Comparison of ENCODE assay signal across 34 cellular contexts in genomic region chr3:145125307-145125706, GRCh38.
DNase-seq lines count a peak whose midpoint lies in the region; ATAC-seq and TF ChIP-seq lines count a peak whose summit lies in the region.
"Had no signal": no experiment of that assay in that cellular context is flagged by ENCODE, and none has a peak within 500 bp of the region (broad histone marks: within the 10 kb centered on the region; RNA-seq: fewer than 3 reads in every experiment).

No MANE protein-coding gene starts in this region.

- H3K4me2 ChIP-seq in mammary epithelial cell (ENCODE audit: insufficient read depth, low read depth, low read length), result no peak overlapping the region
- H3K4me2 ChIP-seq in GM23338, result no peak overlapping the region

- POLR2A ChIA-PET in MCF 10A (lab: Yijun Ruan, JAX), result no interaction called here

- H4K20me1 ChIP-seq in mammary epithelial cell (ENCODE audit: insufficient read depth, low read length) (no peaks in the 10 kb centered on the region), GM23338 (replicated peaks; ENCODE audit: insufficient read depth) (no peaks in the 10 kb centered on the region)

- ATAC-seq in HG03196 (IDR thresholded peaks at IDR 0.05; ENCODE audit: unreplicated experiment) (no peak), GM23338 (no peak)
- ATAC-seq: activated naive CD4-positive, alpha-beta T cell treated with anti-CD3 and anti-CD28 coated beads, Interleukin-2, amount 50 U/mL, for 72 hours; right lobe of liver; stimulated activated naive CD8-positive, alpha-beta T cell treated with anti-CD3 and anti-CD28 coated beads, Interleukin-15, Interleukin-2, amounts not matched to agents 100 U/mL and 50 U/mL, for 24 hours had no signal

- dilution Hi-C loops in mammary epithelial cell (cut with HindIII; ENCODE audit: low sequenced_read_pairs), result no loop called here

- H3K27me3 Mint-ChIP-seq in MCF 10A (ENCODE audit: insufficient read depth, unreplicated experiment) (peaks cover 30% of the 10 kb centered on the region), GM23338 (ENCODE audit: insufficient read depth, low read depth, poor library complexity) (no peaks in the 10 kb centered on the region)
- H3K27me3 Mint-ChIP-seq: activated CD4-positive, alpha-beta T cell treated with anti-CD3 and anti-CD28 coated beads, Interleukin-2, amount 10 ng/mL, durations not matched to agents 24 days and 14 days; CD4-positive, alpha-beta T cell; naive B cell; progenitor cell of endocrine pancreas had no signal

- no peak overlapping the region for H2AFZ ChIP-seq in mammary epithelial cell (ENCODE audit: low read depth, low read length)
- H2AFZ ChIP-seq in GM23338, result no peak overlapping the region

- H3K9me2 ChIP-seq in GM23338 (ENCODE audit: insufficient read depth), result no peaks in the 10 kb centered on the region

- H3K27ac ChIP-seq in mammary epithelial cell (ENCODE audit: insufficient read depth, low read depth, low read length), result no peak overlapping the region
- H3K27ac ChIP-seq in GM23338 (ENCODE audit: low read depth), result no peak overlapping the region
- H3K27ac ChIP-seq: esophagus muscularis mucosa, neutrophil, Peyer's patch, right lobe of liver, spleen, testis had no signal

- TF ChIP-seq CTCF in mammary epithelial cell (conservative IDR thresholded peaks at IDR 0.05 in 1 of 2, IDR thresholded peaks at IDR 0.05 in 1 of 2; ENCODE audit: extremely low read depth in 1 of 2, insufficient read depth in 1 of 2, low read depth in 1 of 2, low read length in 2 of 2), result no peak
- TF ChIP-seq CTCF in MCF 10A (IDR thresholded peaks at IDR 0.05; ENCODE audit: unreplicated experiment), result no peak
- no peak for TF ChIP-seq CTCF in astrocyte of the cerebellum (IDR thresholded peaks at IDR 0.05; ENCODE audit: low read depth, low read length, missing control alignments)
- no peak for TF ChIP-seq CTCF in foreskin fibroblast (IDR thresholded peaks at IDR 0.05; ENCODE audit: low read depth, low read length)
- no peak for TF ChIP-seq CTCF in GM23338 (conservative IDR thresholded peaks at IDR 0.05; ENCODE audit: low read depth in 2 of 2)

- no peaks in the 10 kb centered on the region for H3K36me3 ChIP-seq in mammary epithelial cell (ENCODE audit: insufficient read depth, low read length)
- no peaks in the 10 kb centered on the region for H3K36me3 ChIP-seq in GM23338 (ENCODE audit: insufficient read depth)
- H3K36me3 ChIP-seq: esophagus muscularis mucosa, neutrophil, Peyer's patch, right lobe of liver, spleen had no signal

- no peak overlapping the region for H3K27ac Mint-ChIP-seq in MCF 10A (ENCODE audit: low read depth, unreplicated experiment)
- no peak overlapping the region for H3K27ac Mint-ChIP-seq in GM23338
- H3K27ac Mint-ChIP-seq: activated CD4-positive, alpha-beta T cell treated with anti-CD3 and anti-CD28 coated beads, Interleukin-2, amount 10 ng/mL, durations not matched to agents 24 days and 14 days; activated naive CD4-positive, alpha-beta T cell treated with anti-CD3 and anti-CD28 coated beads, Interleukin-2, amount 50 U/mL, for 72 hours; CD4-positive, alpha-beta T cell; endodermal cell; naive B cell; progenitor cell of endocrine pancreas had no signal

- no peak overlapping the region for H3K9ac ChIP-seq in mammary epithelial cell (ENCODE audit: insufficient read depth, low read length)

- peak; percentile 6 for DNase-seq in mammary epithelial cell
- no peak for DNase-seq in MCF 10A (ENCODE audit: unreplicated experiment)
- DNase-seq in astrocyte of the cerebellum (ENCODE audit: low read depth), result peak; percentile 39
- peak; percentile 9 to 21 for DNase-seq in foreskin fibroblast
- no peak for DNase-seq in COLO829 (ENCODE audit: low spot score)
- DNase-seq in GM23338 (ENCODE audit: low spot score), result no peak
- DNase-seq in OCI-M2 (lab: John Stamatoyannopoulos, UW; ENCODE audit: unreplicated experiment), result no peak
- DNase-seq: 8988T; activated CD4-positive, alpha-beta T cell treated with anti-CD3 and anti-CD28 coated beads, Interleukin-2, amount 10 ng/mL, durations not matched to agents 24 days and 14 days; activated CD8-positive, alpha-beta memory T cell treated with anti-CD3 and anti-CD28 coated beads for 24 hours; activated T-cell treated with anti-CD3 and anti-CD28 coated beads for 4 hours; caudate nucleus; CD4-positive, alpha-beta T cell; endodermal cell; GOT3; KBM-7; midbrain; naive B cell; NCI-H1417 treated with DMSO at 0.1 percent for 48 hours; NCI-H2029 treated with DMSO at 0.1 percent for 48 hours; NCI-H345; NCI-H69; Peyer's patch; right lobe of liver; spleen; stimulated activated CD4-positive, alpha-beta T cell treated with anti-CD3 and anti-CD28 coated beads, Interleukin-2, amount 100 ng/mL, for 24 hours; stimulated activated naive CD8-positive, alpha-beta T cell treated with anti-CD3 and anti-CD28 coated beads, Interleukin-15, Interleukin-2, amounts not matched to agents 100 U/mL and 50 U/mL, for 24 hours; SW 1271; testis had no signal

- H3K9me3 ChIP-seq in mammary epithelial cell (replicated peaks; ENCODE audit: insufficient read depth, low read length), result no peaks in the 10 kb centered on the region
- H3K9me3 ChIP-seq: esophagus muscularis mucosa, neutrophil, Peyer's patch, right lobe of liver, spleen, testis had no signal

- H3K4me3 Mint-ChIP-seq in MCF 10A (ENCODE audit: unreplicated experiment), result no peak overlapping the region
- no peak overlapping the region for H3K4me3 Mint-ChIP-seq in GM23338
- H3K4me3 Mint-ChIP-seq: activated CD4-positive, alpha-beta T cell treated with anti-CD3 and anti-CD28 coated beads, Interleukin-2, amount 10 ng/mL, durations not matched to agents 24 days and 14 days; CD4-positive, alpha-beta T cell; endodermal cell; naive B cell had no signal

- CTCF ChIA-PET in mammary epithelial cell (lab: Charles Lee; ENCODE audit: low non-redundant PET) (interaction anchor here (0.6 kb wide), 1 partner anchor 19 kb away, joined by 4 read pairs; no protein-coding TSS in a partner anchor), MCF 10A (lab: Yijun Ruan, JAX) (no interaction called here)

- H3K4me1 ChIP-seq in mammary epithelial cell (ENCODE audit: insufficient read depth, low read length) (no peaks in the 10 kb centered on the region), GM23338 (ENCODE audit: insufficient read depth) (no peaks in the 10 kb centered on the region)
- H3K4me1 ChIP-seq: esophagus muscularis mucosa, Peyer's patch, right lobe of liver, spleen, testis had no signal

- H3K4me1 Mint-ChIP-seq in MCF 10A (ENCODE audit: insufficient read depth, unreplicated experiment) (no peaks in the 10 kb centered on the region), GM23338 (no peaks in the 10 kb centered on the region; the same call in 2 of the 3 replicates)
- H3K4me1 Mint-ChIP-seq: activated CD4-positive, alpha-beta T cell treated with anti-CD3 and anti-CD28 coated beads, Interleukin-2, amount 10 ng/mL, durations not matched to agents 24 days and 14 days; endodermal cell; naive B cell had no signal

- H3K36me3 Mint-ChIP-seq in MCF 10A (ENCODE audit: insufficient read depth, unreplicated experiment) (no peaks in the 10 kb centered on the region), GM23338 (ENCODE audit: low read depth) (no peaks in the 10 kb centered on the region)
- H3K36me3 Mint-ChIP-seq: activated naive CD4-positive, alpha-beta T cell treated with anti-CD3 and anti-CD28 coated beads, Interleukin-2, amount 50 U/mL, for 72 hours; naive B cell had no signal

- H3F3A ChIP-seq in GM23338 (replicated peaks; ENCODE audit: low read depth), result no peaks in the 10 kb centered on the region

- intact Hi-C loops in mammary epithelial cell (cut with micrococcal nuclease) (no loop called here), MCF 10A (cut with micrococcal nuclease) (no loop called here)

- H3K9me3 Mint-ChIP-seq in MCF 10A (ENCODE audit: unreplicated experiment) (no peaks in the 10 kb centered on the region), GM23338 (no peaks in the 10 kb centered on the region)
- H3K9me3 Mint-ChIP-seq: activated CD4-positive, alpha-beta T cell treated with anti-CD3 and anti-CD28 coated beads, Interleukin-2, amount 10 ng/mL, durations not matched to agents 24 days and 14 days; activated naive CD4-positive, alpha-beta T cell treated with anti-CD3 and anti-CD28 coated beads, Interleukin-2, amount 50 U/mL, for 72 hours had no signal

- H3K79me2 ChIP-seq in mammary epithelial cell (ENCODE audit: insufficient read depth, low read length), result no peaks in the 10 kb centered on the region
- no peaks in the 10 kb centered on the region for H3K79me2 ChIP-seq in GM23338 (replicated peaks; ENCODE audit: insufficient read depth)

- in situ Hi-C loops in mammary epithelial cell (cut with MboI; ENCODE audit: low sequenced_read_pairs in 2 of 2) (no loop called here), astrocyte of the cerebellum (cut with HindIII; ENCODE audit: low sequenced_read_pairs) (no loop called here)

- BruUV-seq in mammary epithelial cell (replicated peaks; lab: Mats Ljungman, UMichigan) (no TSS peak), MCF 10A (replicated peaks; lab: Mats Ljungman, UMichigan) (no TSS peak)

- WGBS in mammary epithelial cell (ENCODE audit: low coverage, missing lambda C conversion rate), result 91% methylated on average over 3 of the region's 3 CpGs

- no peaks in the 10 kb centered on the region for H3K27me3 ChIP-seq in mammary epithelial cell (ENCODE audit: insufficient read depth, low read length)
- H3K27me3 ChIP-seq in GM23338 (ENCODE audit: insufficient read depth), result no peaks in the 10 kb centered on the region
- H3K27me3 ChIP-seq: esophagus muscularis mucosa, neutrophil, Peyer's patch, right lobe of liver, spleen, testis had no signal

- H3K4me3 ChIP-seq in mammary epithelial cell (replicated peaks in 1 of 3; ENCODE audit: insufficient read depth in 1 of 3, low read depth in 2 of 3, low read length in 3 of 3) (no peak overlapping the region), astrocyte of the cerebellum (ENCODE audit: low read depth, low read length) (no peak overlapping the region), foreskin fibroblast (ENCODE audit: low read depth in 1 of 2, low read length in 2 of 2) (no peak overlapping the region), GM23338 (no peak overlapping the region)
- H3K4me3 ChIP-seq: esophagus muscularis mucosa, Peyer's patch, right lobe of liver, spleen, testis had no signal

TF ChIP-seq in GM23338, 12 proteins besides CTCF, POLR2A, EP300 and RAD21:
- no peak for TF ChIP-seq ZNF114 (CRISPR knock-in tag; IDR thresholded peaks at IDR 0.05)
- TF ChIP-seq EZH2phosphoT487 (IDR thresholded peaks at IDR 0.05; ENCODE audit: unreplicated experiment), result no peak
TF ChIP-seq in GM23338: peak in this region for 0.

Comparison
In these comparisons a context has a peak if more than half of its experiments do, and no peak if none do; other contexts are left out.
1. DNase-seq: peak in mammary epithelial cell (single experiment), astrocyte of the cerebellum (single experiment) and foreskin fibroblast (2 of 2); none in MCF 10A (single experiment), COLO829 (single experiment), GM23338 (single experiment) and OCI-M2 (single experiment).